Comparison of ENCODE assay signal across 26 cellular contexts in genomic region chr20:19855426-19855825, GRCh38.
DNase-seq lines count a peak whose midpoint lies in the region; ATAC-seq and TF ChIP-seq lines count a peak whose summit lies in the region.
"Had no signal": no experiment of that assay in that cellular context is flagged by ENCODE, and none has a peak within 500 bp of the region (broad histone marks: within the 10 kb centered on the region; RNA-seq: fewer than 3 reads in every experiment).

No MANE protein-coding gene starts in this region.

- no peaks in the 10 kb centered on the region for H3K4me1 Mint-ChIP-seq in endothelial cell (ENCODE audit: unreplicated experiment)
- H3K4me1 Mint-ChIP-seq: CD4-positive, CD25-positive, alpha-beta regulatory T cell; CD8-positive, alpha-beta memory T cell had no signal

- H3K36me3 Mint-ChIP-seq in endothelial cell (ENCODE audit: low read depth, unreplicated experiment), result peaks cover 3% of the 10 kb centered on the region
- H3K36me3 Mint-ChIP-seq: CD4-positive, alpha-beta memory T cell; CD4-positive, CD25-positive, alpha-beta regulatory T cell; CD8-positive, alpha-beta memory T cell had no signal

- H3K27me3 Mint-ChIP-seq in endothelial cell (ENCODE audit: unreplicated experiment), result peaks cover 3% of the 10 kb centered on the region
- H3K27me3 Mint-ChIP-seq: CD4-positive, CD25-positive, alpha-beta regulatory T cell had no signal

- no peak for TF ChIP-seq POLR2A in ovary (IDR thresholded peaks at IDR 0.05)

- TF ChIP-seq EP300 in ovary (IDR thresholded peaks at IDR 0.05), result no peak

- DNase-seq in HT1080 (ENCODE audit: low read depth) (peak; percentile 33), colonic mucosa (peak; percentile 7), endothelial cell (ENCODE audit: low spot score) (no peak), glomerular endothelial cell (ENCODE audit: extremely low read depth, low read depth, low spot score) (peak; percentile 20), A172 (ENCODE audit: low spot score) (no peak), omental fat pad (ENCODE audit: low spot score) (no peak), ovary (no peak)
- DNase-seq: ACHN; BE2C; C1 segment of cervical spinal cord; CD4-positive, alpha-beta memory T cell; CD4-positive, CD25-positive, alpha-beta regulatory T cell; CD8-positive, alpha-beta memory T cell; COR-L47; DMS 273 treated with DMSO at 0.1 percent for 48 hours; DMS153; DMS53; DMS79; DND-41; EL; GDM1 had no signal

- H3K27me3 ChIP-seq in colonic mucosa, result no peaks in the 10 kb centered on the region
- H3K27me3 ChIP-seq in ovary, result no peaks in the 10 kb centered on the region
- H3K27me3 ChIP-seq: BE2C, BLaER1 had no signal

- intact Hi-C loops in colonic mucosa (cut with DNase I) (no loop called here), ovary (cut with DNase I) (no loop called here)

- H3K9ac ChIP-seq in colonic mucosa (ENCODE audit: low read depth in 2 of 2, low read length in 2 of 2), result no peak overlapping the region
- H3K9ac ChIP-seq: BLaER1 had no signal

- H3K4me1 ChIP-seq in colonic mucosa, result no peaks in the 10 kb centered on the region
- peaks cover 2% of the 10 kb centered on the region for H3K4me1 ChIP-seq in ovary (ENCODE audit: insufficient read depth)
- H3K4me1 ChIP-seq: BE2C had no signal

- H3K27ac ChIP-seq in colonic mucosa (no peak overlapping the region), ovary (no peak overlapping the region)
- H3K27ac ChIP-seq: 22Rv1, BLaER1 had no signal

- peak overlapping the region; percentile 15 for H3K27ac Mint-ChIP-seq in endothelial cell (ENCODE audit: unreplicated experiment)
- H3K27ac Mint-ChIP-seq: CD14-positive monocyte; CD4-positive, alpha-beta memory T cell; CD4-positive, CD25-positive, alpha-beta regulatory T cell; CD8-positive, alpha-beta memory T cell had no signal

- H3K36me3 ChIP-seq in colonic mucosa (no peaks in the 10 kb centered on the region), ovary (no peaks in the 10 kb centered on the region)
- H3K36me3 ChIP-seq: BE2C, BLaER1 had no signal

- 87 to 95% (median 94%) methylated on average over 3 of the region's 3 CpGs for WGBS in ovary, 3 donors

- H3K4me3 ChIP-seq in colonic mucosa (no peak overlapping the region), ovary (no peak overlapping the region)
- H3K4me3 ChIP-seq: BLaER1, GM12878 had no signal

- H3K9me3 ChIP-seq in colonic mucosa (no peaks in the 10 kb centered on the region), ovary (no peaks in the 10 kb centered on the region)
- H3K9me3 ChIP-seq: BE2C, BLaER1 had no signal

- no peak for ATAC-seq in GM19452 (IDR thresholded peaks at IDR 0.05; ENCODE audit: unreplicated experiment)
- no peak for ATAC-seq in omental fat pad (ENCODE audit: low FRiP score)
- ATAC-seq: GM12878 had no signal

- TF ChIP-seq CTCF in colonic mucosa (IDR thresholded peaks at IDR 0.05), result no peak
- TF ChIP-seq CTCF in endothelial cell (IDR thresholded peaks at IDR 0.05; ENCODE audit: unreplicated experiment), result no peak
- TF ChIP-seq CTCF in omental fat pad (IDR thresholded peaks at IDR 0.05), result no peak
- no peak for TF ChIP-seq CTCF in ovary (IDR thresholded peaks at IDR 0.05)

- H3K9me3 Mint-ChIP-seq in endothelial cell (ENCODE audit: unreplicated experiment), result no peaks in the 10 kb centered on the region

- no peak overlapping the region for H3K4me3 Mint-ChIP-seq in endothelial cell (ENCODE audit: unreplicated experiment)
- H3K4me3 Mint-ChIP-seq: CD14-positive monocyte; CD4-positive, alpha-beta memory T cell; CD4-positive, CD25-positive, alpha-beta regulatory T cell; CD8-positive, alpha-beta memory T cell had no signal

Comparison
In these comparisons a context has a peak if more than half of its experiments do, and no peak if none do; other contexts are left out.
1. DNase-seq: peak in HT1080 (single experiment), colonic mucosa (single experiment) and glomerular endothelial cell (single experiment); none in endothelial cell (single experiment), A172 (single experiment), omental fat pad (single experiment) and ovary (0 of 5).